1 cellular context compared by ENCODE assay signal in genomic region chr2:218799990-218800389, GRCh38.
TF ChIP-seq lines count a peak whose summit lies in the region.

No MANE protein-coding gene starts in this region.

TF ChIP-seq in HEK293, 187 proteins besides CTCF, POLR2A, EP300 and RAD21 (continued from another document):
- TF ChIP-seq PRDM10 (tag by site-specific recombination; IDR thresholded peaks at IDR 0.05) = peak; percentile 93
- 0 out of 2 replicates have a peak, but pooled peaks have one; percentile 21 for TF ChIP-seq PATZ1 (tag by site-specific recombination; IDR thresholded peaks at IDR 0.05)
TF ChIP-seq in HEK293: peak in this region for 2.
